In genomic region chr19:6736917-6737283, GRCh38 we compare ENCODE assay signal across 8 cellular contexts. TPM values are rescaled to one million over a fixed set of nuclear protein-coding genes. Genes with fewer than 3 reads are reported as not detected.
DNase-seq lines count a peak whose midpoint lies in the region; ATAC-seq and TF ChIP-seq lines count a peak whose summit lies in the region.

No MANE protein-coding gene starts in this region.

- no peak for TF ChIP-seq RAD21 in Ishikawa (IDR thresholded peaks at IDR 0.05; ENCODE audit: low read depth)

- in situ Hi-C loops in G401 (cut with HindIII; ENCODE audit: low sequenced_read_pairs) = no loop called here

- no peak for DNase-seq in cardiac fibroblast (ENCODE audit: low read depth in 2 of 2)
- DNase-seq in G401 (ENCODE audit: low spot score) = no peak
- no peak for DNase-seq in HPDE6-E6E7 (ENCODE audit: extremely low spot score)

- no peaks in the 10 kb centered on the region for H3K9me3 ChIP-seq in mononuclear cell (ENCODE audit: low read depth, low read length)

- H3K27me3 ChIP-seq in ACC112 (ENCODE audit: insufficient read depth, low read length) (no peaks in the 10 kb centered on the region), mononuclear cell (ENCODE audit: insufficient read depth, low read length) (no peaks in the 10 kb centered on the region)

- no peak overlapping the region for H2AFZ ChIP-seq in ACC112 (ENCODE audit: low read length, unreplicated experiment)

- H3K4me3 ChIP-seq in ACC112 (ENCODE audit: low read depth, low read length) (peak overlapping the region; percentile 88), cardiac fibroblast (replicated peaks in 1 of 2; ENCODE audit: low read depth in 2 of 2, low read length in 2 of 2) (peak overlapping the region; percentile 85 to 91), mononuclear cell (ENCODE audit: low read length) (peak overlapping the region; percentile 46)

- ATAC-seq in GM19467 (IDR thresholded peaks at IDR 0.05; ENCODE audit: unreplicated experiment) (no peak), HG03432 (IDR thresholded peaks at IDR 0.05; ENCODE audit: unreplicated experiment) (no peak)

- no peaks in the 10 kb centered on the region for H3K36me3 ChIP-seq in ACC112 (ENCODE audit: insufficient read depth, low read length)

- H3K4me1 ChIP-seq in ACC112 (ENCODE audit: control insufficient read depth, insufficient read depth, low read length, unreplicated experiment) (peaks cover 27% of the 10 kb centered on the region), mononuclear cell (ENCODE audit: insufficient read depth, low read length) (peaks cover 54% of the 10 kb centered on the region)

- H3K27ac ChIP-seq in ACC112 (ENCODE audit: low read depth, low read length) = peak overlapping the region; percentile 80

- no peak for TF ChIP-seq EP300 in Ishikawa (IDR thresholded peaks at IDR 0.05; ENCODE audit: borderline replicate concordance)

- H3K79me2 ChIP-seq in ACC112 (ENCODE audit: control insufficient read depth, insufficient read depth, low read length, unreplicated experiment) = peaks cover 27% of the 10 kb centered on the region

- no peak for TF ChIP-seq CTCF in cardiac fibroblast (IDR thresholded peaks at IDR 0.05; ENCODE audit: low read depth, low read length)

TF ChIP-seq in Ishikawa, 13 proteins besides CTCF, POLR2A, EP300 and RAD21:
- no peak for TF ChIP-seq CREB1 (IDR thresholded peaks at IDR 0.05; ENCODE audit: low read depth)
- 0 out of 2 replicates have a peak, but pooled peaks have one; percentile 20 for TF ChIP-seq TCF12 (IDR thresholded peaks at IDR 0.05; ENCODE audit: low read depth)
- 0 out of 2 replicates have a peak, but pooled peaks have one; percentile 6 for TF ChIP-seq EGR1 (IDR thresholded peaks at IDR 0.05)
- TF ChIP-seq USF1 (IDR thresholded peaks at IDR 0.05) = no peak
- peak; percentile 40; the same call in 1 of the 2 replicates for TF ChIP-seq TAF1 (IDR thresholded peaks at IDR 0.05; ENCODE audit: low read depth)

RNA-seq across cellular contexts. Expression of gene GPR108, which starts 0.5 kb away (rescaled TPM):
- total RNA-seq in mononuclear cell = 43.9 TPM
- 27.5 and 34.7 TPM in 2 replicates for total RNA-seq in G401 (2014; rRNA removed; shearing (Covaris generic))

RNA-seq across cellular contexts. Expression of gene TRIP10, which starts 2.6 kb away (rescaled TPM):
- 4.2 TPM for total RNA-seq in mononuclear cell
- 74.8 and 108 TPM in 2 replicates for total RNA-seq in G401 (2014; rRNA removed; shearing (Covaris generic))

RNA-seq across cellular contexts. Expression of gene C3, which starts 16.4 kb away (rescaled TPM):
- total RNA-seq in mononuclear cell = 3.1 TPM
- total RNA-seq in G401 (2014; rRNA removed; shearing (Covaris generic)) = 2.1 and 2.3 TPM in 2 replicates

RNA-seq across cellular contexts. Expression of gene SH2D3A, which starts 30.3 kb away (rescaled TPM):
- total RNA-seq in mononuclear cell = 14.0 TPM
- 12.2 and 16.1 TPM in 2 replicates for total RNA-seq in G401 (2014; rRNA removed; shearing (Covaris generic))

RNA-seq across cellular contexts. Expression of gene VAV1, which starts 35.6 kb away (rescaled TPM):
- 46.8 TPM for total RNA-seq in mononuclear cell
- not detected in 2 replicates for total RNA-seq in G401 (2014; rRNA removed; shearing (Covaris generic))

Comparison
In these comparisons a context has a peak if more than half of its experiments do, and no peak if none do; other contexts are left out.
1. RNA of gene TRIP10, which starts 2.6 kb away (total RNA-seq): 74.8 to 108 TPM in G401; 4.2 TPM in mononuclear cell (single experiment); every median in the first group is over 10 times any median in the second.
2. Peak in every context shown above with its lines, with median percentiles within 50 percentile points of each other: H3K4me3 ChIP-seq.